In genomic region chr4:100486496-100486895, GRCh38 we compare ENCODE assay signal across 17 cellular contexts. TPM values are rescaled to one million over a fixed set of nuclear protein-coding genes. Genes with fewer than 3 reads are reported as not detected.
"Had no signal": no experiment of that assay in that cellular context is flagged by ENCODE, and none has a peak within 500 bp of the region (broad histone marks: within the 10 kb centered on the region; RNA-seq: fewer than 3 reads in every experiment).

No MANE protein-coding gene starts in this region.

- DNase-seq: activated CD4-positive, alpha-beta T cell treated with anti-CD3 and anti-CD28 coated beads for 1 hour; activated CD4-positive, alpha-beta T cell treated with anti-CD3 and anti-CD28 coated beads, Interleukin-2, amount 50 U/mL, for 4 hours; activated effector memory CD4-positive, alpha-beta T cell treated with anti-CD3 and anti-CD28 coated beads, Interleukin-2, amount 50 U/mL, for 16 hours; activated naive CD4-positive, alpha-beta T cell treated with anti-CD3 and anti-CD28 coated beads, Interleukin-2, amount 50 U/mL, for 16 hours; activated T-cell treated with anti-CD3 and anti-CD28 coated beads, Interleukin-2, amount 50 U/mL, for 72 hours; aorta; effector CD4-positive, alpha-beta T cell; hypothalamus; islet precursor cell; left colon; lower lobe of right lung; stimulated activated naive B cell treated with anti-CD40 and anti-IgM and Interleukin-4, amounts not matched to agents 10 μg/mL and 1 μg/mL and 100 μg/mL, for 72 hours; WERI-Rb-1 had no signal

- H3K27me3 ChIP-seq: thyroid gland had no signal

- H3K4me3 Mint-ChIP-seq: activated T-cell treated with anti-CD3 and anti-CD28 coated beads, Interleukin-2, amount 50 U/mL, for 72 hours; central memory CD8-positive, alpha-beta T cell; nephron; stimulated activated naive B cell treated with anti-CD40 and anti-IgM and Interleukin-4, amounts not matched to agents 10 μg/mL and 1 μg/mL and 100 μg/mL, for 72 hours had no signal

- H3K9me3 Mint-ChIP-seq: central memory CD8-positive, alpha-beta T cell had no signal

- H3K27ac ChIP-seq: lower lobe of right lung, thyroid gland, WERI-Rb-1 had no signal

- H3K4me1 Mint-ChIP-seq: central memory CD8-positive, alpha-beta T cell; nephron; stimulated activated naive B cell treated with anti-CD40 and anti-IgM and Interleukin-4, amounts not matched to agents 10 μg/mL and 1 μg/mL and 100 μg/mL, for 72 hours had no signal

- H3K36me3 ChIP-seq: lower lobe of right lung, thyroid gland, WERI-Rb-1 had no signal

- ATAC-seq: activated T-cell treated with anti-CD3 and anti-CD28 coated beads, Interleukin-2, amount 50 U/mL, for 72 hours; left colon; lower lobe of right lung; stimulated activated naive B cell treated with anti-CD40 and anti-IgM and Interleukin-4, amounts not matched to agents 10 μg/mL and 1 μg/mL and 100 μg/mL, for 72 hours had no signal

- H3K36me3 Mint-ChIP-seq: stimulated activated naive B cell treated with anti-CD40 and anti-IgM and Interleukin-4, amounts not matched to agents 10 μg/mL and 1 μg/mL and 100 μg/mL, for 72 hours had no signal

- H3K4me3 ChIP-seq: lower lobe of right lung, thyroid gland had no signal

- H3K4me1 ChIP-seq: lower lobe of right lung, thyroid gland had no signal

- H3K27ac Mint-ChIP-seq: activated T-cell treated with anti-CD3 and anti-CD28 coated beads, Interleukin-2, amount 50 U/mL, for 72 hours; nephron; stimulated activated naive B cell treated with anti-CD40 and anti-IgM and Interleukin-4, amounts not matched to agents 10 μg/mL and 1 μg/mL and 100 μg/mL, for 72 hours had no signal

- H3K9me3 ChIP-seq: thyroid gland had no signal

RNA-seq across cellular contexts. Expression of gene EMCN, which starts 31.3 kb away (rescaled TPM):
- total RNA-seq: activated CD8-positive, alpha-beta memory T cell treated with anti-CD3 and anti-CD28 coated beads for 36 hours; activated T-cell treated with anti-CD3 and anti-CD28 coated beads, Interleukin-2, amount 50 U/mL, for 72 hours had no signal
